ENCODE assay signal across 13 cellular contexts in the genomic region with DNA sequence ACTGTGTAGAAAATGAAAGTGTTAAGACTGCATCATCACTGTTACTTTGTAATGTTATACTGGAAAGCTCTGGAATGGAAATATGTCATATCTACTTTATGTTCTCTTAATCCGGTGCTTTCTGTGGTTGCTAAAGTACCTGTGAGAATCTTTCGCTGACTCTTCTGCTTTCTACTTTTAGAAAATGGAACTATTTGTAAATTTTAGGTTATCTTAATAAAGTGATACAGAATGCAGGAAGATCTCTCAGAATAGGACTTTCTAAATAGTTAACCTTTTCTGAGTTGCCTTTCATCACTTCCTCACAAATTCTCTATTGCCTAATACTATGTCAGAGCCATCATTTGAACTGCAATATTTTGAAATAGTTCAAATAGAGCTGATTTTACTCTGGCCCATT.
A peak's percentile ranks its signal among the peaks of the same experiment; 100 is the strongest.
DNase-seq lines count a peak whose midpoint lies in the region; ATAC-seq and TF ChIP-seq lines count a peak whose summit lies in the region.
"Had no signal": no experiment of that assay in that cellular context is flagged by ENCODE, and none has a peak within 500 bp of the region (broad histone marks: within the 10 kb centered on the region; RNA-seq: fewer than 3 reads in every experiment).

No MANE protein-coding gene starts in this region.

- no peak for TF ChIP-seq POLR2A in gastrocnemius medialis (IDR thresholded peaks at IDR 0.05)

- peaks cover 40% of the 10 kb centered on the region for H3K4me1 Mint-ChIP-seq in activated B cell treated with CpG ODN at 0.5 μM for 24 hours

- no peaks in the 10 kb centered on the region for H3K27me3 Mint-ChIP-seq in activated B cell treated with CpG ODN at 0.5 μM for 24 hours
- H3K27me3 Mint-ChIP-seq: activated naive CD8-positive, alpha-beta T cell had no signal

- peak; percentile 22 for DNase-seq in GM12864 (ENCODE audit: low read depth)
- no peak for DNase-seq in activated B cell treated with CpG ODN at 0.5 μM for 24 hours
- DNase-seq in gastrocnemius medialis = no peak
- no peak for DNase-seq in substantia nigra (lab: John Stamatoyannopoulos, UW)
- DNase-seq in UCSD-AML1 (lab: John Stamatoyannopoulos, UW; ENCODE audit: unreplicated experiment) = no peak
- DNase-seq: NCI-H524 treated with DMSO at 0.1 percent for 48 hours; stimulated activated naive CD4-positive, alpha-beta T cell; WERI-Rb-1 had no signal

- CTCF ChIA-PET in activated B cell treated with CpG ODN at 0.5 μM for 24 hours (lab: Charles Lee) = interaction anchor here (1.1 to 1.2 kb wide), 2 partner anchors 18 to 201 kb away, joined by 4 read pairs; no protein-coding TSS in a partner anchor

- peaks cover 2% of the 10 kb centered on the region for H3K9me3 Mint-ChIP-seq in activated B cell treated with CpG ODN at 0.5 μM for 24 hours

- H3K4me3 Mint-ChIP-seq in activated B cell treated with CpG ODN at 0.5 μM for 24 hours = peak overlapping the region; percentile 38
- H3K4me3 Mint-ChIP-seq: activated naive CD8-positive, alpha-beta T cell had no signal

- no peak overlapping the region for H3K27ac ChIP-seq in gastrocnemius medialis
- H3K27ac ChIP-seq in substantia nigra (ENCODE audit: low read depth, low read length, poor library complexity, severe bottlenecking) = no peak overlapping the region
- H3K27ac ChIP-seq: WERI-Rb-1 had no signal

- intact Hi-C loops in activated B cell treated with CpG ODN at 0.5 μM for 24 hours (cut with micrococcal nuclease) = loop anchor here (1.0 to 5.0 kb wide), 4 partner anchors 13 to 201 kb away; a partner anchor contains a TSS
- intact Hi-C loops in gastrocnemius medialis (cut with DNase I; ENCODE audit: low total_unique reads) = no loop called here

- no peaks in the 10 kb centered on the region for H3K27me3 ChIP-seq in gastrocnemius medialis

- H3K36me3 Mint-ChIP-seq in activated B cell treated with CpG ODN at 0.5 μM for 24 hours (ENCODE audit: low read depth) = peaks cover 45% of the 10 kb centered on the region

- POLR2A ChIA-PET in activated B cell treated with CpG ODN at 0.5 μM for 24 hours (lab: Charles Lee) = interaction anchor here (1.3 kb wide), 1 partner anchor 69 kb away, joined by 4 read pairs; no protein-coding TSS in a partner anchor

- no peaks in the 10 kb centered on the region for H3K9me3 ChIP-seq in gastrocnemius medialis

- peak overlapping the region; percentile 50 for H3K27ac Mint-ChIP-seq in activated B cell treated with CpG ODN at 0.5 μM for 24 hours
- H3K27ac Mint-ChIP-seq: activated naive CD8-positive, alpha-beta T cell had no signal

- in situ Hi-C loops in gastrocnemius medialis (cut with MboI; ENCODE audit: low sequenced_read_pairs in 4 of 4) = no loop called here

- peaks cover 0 to 12% of the 10 kb centered on the region in 2 donors for H3K36me3 ChIP-seq in gastrocnemius medialis
- H3K36me3 ChIP-seq: WERI-Rb-1 had no signal

- peak; percentile 68 for ATAC-seq in GM21367 (IDR thresholded peaks at IDR 0.05; ENCODE audit: unreplicated experiment)
- peak; percentile 56 for ATAC-seq in HG03196 (IDR thresholded peaks at IDR 0.05; ENCODE audit: unreplicated experiment)
- peak; percentile 28 for ATAC-seq in activated B cell treated with CpG ODN at 0.5 μM for 24 hours (ENCODE audit: low read depth)
- ATAC-seq in gastrocnemius medialis = no peak
- no peak for ATAC-seq in GM19452 (IDR thresholded peaks at IDR 0.05; ENCODE audit: unreplicated experiment)

- H3K4me3 ChIP-seq in GM12864 (ENCODE audit: low read depth, low read length) (no peak overlapping the region), gastrocnemius medialis (no peak overlapping the region)
- H3K4me3 ChIP-seq: lung had no signal

- no peaks in the 10 kb centered on the region for H3K4me1 ChIP-seq in gastrocnemius medialis

- TF ChIP-seq CTCF in GM12864 (IDR thresholded peaks at IDR 0.05; ENCODE audit: low read depth, low read length, missing control alignments) (no peak), activated B cell treated with CpG ODN at 0.5 μM for 24 hours (IDR thresholded peaks at IDR 0.05) (no peak), gastrocnemius medialis (IDR thresholded peaks at IDR 0.05 in 4 of 5, conservative IDR thresholded peaks at IDR 0.05 in 1 of 5) (no peak)

Comparison
In these comparisons a context has a peak if more than half of its experiments do, and no peak if none do; other contexts are left out.
1. ATAC-seq: peak in GM21367 (single experiment), HG03196 (single experiment) and activated B cell treated with CpG ODN at 0.5 μM for 24 hours (single experiment); none in gastrocnemius medialis (0 of 2) and GM19452 (single experiment).